ENCODE assay signal across 9 cellular contexts in genomic region chr22:28884754-28885375, GRCh38. TPM values are rescaled to one million over a fixed set of nuclear protein-coding genes. Genes with fewer than 3 reads are reported as not detected.
A peak's percentile ranks its signal among the peaks of the same experiment; 100 is the strongest.
DNase-seq lines count a peak whose midpoint lies in the region; ATAC-seq and TF ChIP-seq lines count a peak whose summit lies in the region.
"Had no signal": no experiment of that assay in that cellular context is flagged by ENCODE, and none has a peak within 500 bp of the region (broad histone marks: within the 10 kb centered on the region; RNA-seq: fewer than 3 reads in every experiment).

No MANE protein-coding gene starts in this region.

- H3K36me3 Mint-ChIP-seq in MCF 10A (ENCODE audit: insufficient read depth, unreplicated experiment): no peaks in the 10 kb centered on the region

- no peaks in the 10 kb centered on the region for H3K27me3 ChIP-seq in right atrium auricular region
- no peaks in the 10 kb centered on the region for H3K27me3 ChIP-seq in vagina

- no peak for ATAC-seq in GM18505 (IDR thresholded peaks at IDR 0.05; ENCODE audit: unreplicated experiment)

- H3K4me3 ChIP-seq in right atrium auricular region: peak overlapping the region; percentile 59 to 69
- H3K4me3 ChIP-seq in vagina: peak overlapping the region; percentile 66 to 76

- H3K4me3 Mint-ChIP-seq in MCF 10A (ENCODE audit: unreplicated experiment): peak overlapping the region; percentile 78

- no peak overlapping the region for H3K27ac Mint-ChIP-seq in MCF 10A (ENCODE audit: low read depth, unreplicated experiment)

- H3K27ac ChIP-seq in right atrium auricular region (peak overlapping the region in 1 of 2 donors; percentile 13), vagina (peak overlapping the region; percentile 61)

- no peaks in the 10 kb centered on the region for H3K9me3 Mint-ChIP-seq in MCF 10A (ENCODE audit: unreplicated experiment)

- CTCF ChIA-PET in MCF 10A (lab: Yijun Ruan, JAX): interaction anchor here (0.5 to 3.1 kb wide), 7 partner anchors 16 to 362 kb away, joined by 3 to 23 read pairs (median 3); no protein-coding TSS in a partner anchor

- H3K9me3 ChIP-seq in right atrium auricular region: no peaks in the 10 kb centered on the region
- no peaks in the 10 kb centered on the region for H3K9me3 ChIP-seq in vagina

- TF ChIP-seq CTCF in right atrium auricular region (IDR thresholded peaks at IDR 0.05): no peak
- no peak for TF ChIP-seq CTCF in MCF 10A (IDR thresholded peaks at IDR 0.05; ENCODE audit: unreplicated experiment)
- no peak for TF ChIP-seq CTCF in vagina (IDR thresholded peaks at IDR 0.05)

- intact Hi-C loops in cardiac septum (cut with DNase I): loop anchor here (10.0 kb wide), 1 partner anchor 150 kb away; no protein-coding TSS in a partner anchor
- intact Hi-C loops in MCF 10A (cut with micrococcal nuclease): no loop called here
- intact Hi-C loops in vagina (cut with DNase I): no loop called here

- no TSS peak for BruUV-seq in MCF 10A (replicated peaks; lab: Mats Ljungman, UMichigan)

- TF ChIP-seq POLR2A in vagina (IDR thresholded peaks at IDR 0.05) (no peak), GM18505 (IDR thresholded peaks at IDR 0.05; ENCODE audit: borderline replicate concordance, extremely low read depth, insufficient read depth, insufficient read length) (no peak)

- DNase-seq in right atrium auricular region (ENCODE audit: low spot score) (no peak), cardiac septum (ENCODE audit: low spot score) (no peak), MCF 10A (ENCODE audit: unreplicated experiment) (no peak), mesenteric fat pad (ENCODE audit: low spot score) (peak; percentile 45), vagina (ENCODE audit: extremely low spot score in 2 of 2) (no peak), OCI-M2 (lab: John Stamatoyannopoulos, UW; ENCODE audit: unreplicated experiment) (no peak)
- DNase-seq in activated naive CD4-positive, alpha-beta T cell treated with anti-CD3 and anti-CD28 coated beads, Interleukin-2, amount 50 U/mL, for 16 hours: no peak
- DNase-seq: OCI-M1 had no signal

- peaks cover 12% of the 10 kb centered on the region for H3K4me1 Mint-ChIP-seq in MCF 10A (ENCODE audit: insufficient read depth, unreplicated experiment)

- H3K36me3 ChIP-seq in right atrium auricular region: no peaks in the 10 kb centered on the region
- no peaks in the 10 kb centered on the region for H3K36me3 ChIP-seq in vagina

- POLR2A ChIA-PET in MCF 10A (lab: Yijun Ruan, JAX): interaction anchor here (0.6 to 3.5 kb wide), 11 partner anchors 8 to 966 kb away, joined by 3 to 23 read pairs (median 5); partner anchors contain the start of gene PITPNB

- H3K4me1 ChIP-seq in right atrium auricular region: peaks cover 0 to 25% of the 10 kb centered on the region in 2 donors
- peaks cover 37% of the 10 kb centered on the region for H3K4me1 ChIP-seq in vagina

- H3K27me3 Mint-ChIP-seq in MCF 10A (ENCODE audit: insufficient read depth, unreplicated experiment): no peaks in the 10 kb centered on the region

RNA-seq across cellular contexts. Expression of gene ZNRF3, which starts 1.5 kb away (rescaled TPM):
- total RNA-seq in right atrium auricular region: 10 to 100 TPM in 1 of 2 donors, 1 to 10 TPM in 1; 7.9 to 11.5 TPM
- total RNA-seq in cardiac septum: 4.8 TPM
- 7.1 and 7.9 TPM in 2 replicates for total RNA-seq in MCF 10A (2022)
- 12.1 TPM for total RNA-seq in mesenteric fat pad
- total RNA-seq in vagina: 7.9 TPM
